ENCODE assay signal across 8 cellular contexts in genomic region chr13:87671031-87671823, GRCh38. TPM values are rescaled to one million over a fixed set of nuclear protein-coding genes. Genes with fewer than 3 reads are reported as not detected.
DNase-seq lines count a peak whose midpoint lies in the region; ATAC-seq, FAIRE-seq and TF ChIP-seq lines count a peak whose summit lies in the region.

Gene SLITRK5, plus strand, starts transcription at chr13:87671371. Its CDS starts 4,018 bp downstream, at chr13:87675389.

- peaks cover 18 to 28% (median 25%) of the 10 kb centered on the region in 3 donors for H3K4me1 Mint-ChIP-seq in T-cell

- BruUV-seq in K562 (replicated peaks; lab: Mats Ljungman, UMichigan), result no TSS peak

- no peaks in the 10 kb centered on the region for H3K9me3 Mint-ChIP-seq in T-cell

- H3K4me1 ChIP-seq in K562 (replicated peaks in 1 of 2; ENCODE audit: control insufficient read depth in 2 of 2, insufficient read depth in 2 of 2, low read length in 2 of 2), result no peaks in the 10 kb centered on the region
- H3K4me1 ChIP-seq in iPS-15b (ENCODE audit: control insufficient read depth, insufficient read depth, low read length), result peaks cover 22% of the 10 kb centered on the region
- peaks cover 3 to 13% of the 10 kb centered on the region in 2 donors for H3K4me1 ChIP-seq in gastrocnemius medialis

- no peaks in the 10 kb centered on the region for H3K36me3 Mint-ChIP-seq in T-cell

- H3K9me3 ChIP-seq in K562 (replicated peaks; ENCODE audit: control insufficient read depth, insufficient read depth, low read depth, low read length) (no peaks in the 10 kb centered on the region), iPS-15b (ENCODE audit: control insufficient read depth, insufficient read depth, low read length) (no peaks in the 10 kb centered on the region), gastrocnemius medialis (no peaks in the 10 kb centered on the region)

- POLR2A ChIA-PET in HEK293T (lab: Yijun Ruan, JAX), result interaction anchor here (1.0 to 1.6 kb wide), 5 partner anchors 10 to 227 kb away, joined by 3 to 5 read pairs (median 3); no protein-coding TSS in a partner anchor
- POLR2A ChIA-PET in T-cell (lab: Charles Lee), result no interaction called here
- POLR2A ChIA-PET in K562 (lab: Yijun Ruan, JAX), result no interaction called here

- TF ChIP-seq POLR2A in K562 (conservative IDR thresholded peaks at IDR 0.05), result no peak
- TF ChIP-seq POLR2A in gastrocnemius medialis (IDR thresholded peaks at IDR 0.05), result no peak

- no peaks in the 10 kb centered on the region for H3K27me3 ChIP-seq in K562 (ENCODE audit: control insufficient read depth in 2 of 2, insufficient read depth in 2 of 2, low read length in 2 of 2)
- H3K27me3 ChIP-seq in iPS-15b (ENCODE audit: control insufficient read depth, insufficient read depth, low read length), result peaks cover 31% of the 10 kb centered on the region
- H3K27me3 ChIP-seq in gastrocnemius medialis, result peaks cover 36 to 54% (median 53%) of the 10 kb centered on the region in 3 donors

- H3K27ac ChIP-seq in K562 (ENCODE audit: extremely low read depth, low read depth, low read length) (no peak within 1 kb of the TSS), gastrocnemius medialis (no peak within 1 kb of the TSS)

- ATAC-seq in T-cell (replicated peaks in 1 of 4) (peak; percentile 83 to 92 (median 90)), K562 (peak; percentile 61; the same call in 2 of the 3 replicates), gastrocnemius medialis (peak; percentile 65 to 72)

- TF ChIP-seq EP300 in K562 (IDR thresholded peaks at IDR 0.05; ENCODE audit: low read length), result no peak

- intact Hi-C loops in K562 (cut with micrococcal nuclease) (no loop called here), gastrocnemius medialis (cut with DNase I; ENCODE audit: low total_unique reads) (no loop called here)

- peaks cover 34 to 36% of the 10 kb centered on the region in 2 donors for H3K27me3 Mint-ChIP-seq in T-cell

- no peaks in the 10 kb centered on the region for H3K79me2 ChIP-seq in K562 (ENCODE audit: control insufficient read depth, insufficient read depth, low read length)

- H3K4me2 ChIP-seq in K562 (ENCODE audit: insufficient read depth, low read length), result no peak within 1 kb of the TSS

- TF ChIP-seq CTCF in GM12864 (IDR thresholded peaks at IDR 0.05; ENCODE audit: low read depth, low read length, missing control alignments) (peak; percentile 54), K562 (IDR thresholded peaks at IDR 0.05 in 2 of 3, conservative IDR thresholded peaks at IDR 0.05 in 1 of 3; ENCODE audit: insufficient read depth in 2 of 3, low read depth in 1 of 3, low read length in 3 of 3) (no peak; a peak in 1 of 6 replicates), gastrocnemius medialis (IDR thresholded peaks at IDR 0.05 in 4 of 5, conservative IDR thresholded peaks at IDR 0.05 in 1 of 5) (peak in 4 of 5 experiments; percentile 15 to 67 (median 48))

- H4K20me1 ChIP-seq in K562 (replicated peaks; ENCODE audit: control insufficient read depth, insufficient read depth, low read length), result no peaks in the 10 kb centered on the region

- FAIRE-seq in K562 (lab: Jason Lieb, UNC), result no peak

- H3K4me3 ChIP-seq in GM12864 (ENCODE audit: low read depth, low read length) (no peak within 1 kb of the TSS), K562 (no peak within 1 kb of the TSS), iPS-15b (ENCODE audit: low read depth, low read length) (peak within 1 kb of the TSS; percentile 64), gastrocnemius medialis (peak within 1 kb of the TSS; percentile 49 to 59 (median 52))

- peak within 1 kb of the TSS in 1 of 2 donors; percentile 34 for H3K27ac Mint-ChIP-seq in T-cell

- H3K9ac ChIP-seq in K562 (ENCODE audit: insufficient read depth in 1 of 2, low read depth in 2 of 2, low read length in 2 of 2) (no peak within 1 kb of the TSS), iPS-15b (ENCODE audit: low read depth, low read length) (no peak within 1 kb of the TSS)

- H2AFZ ChIP-seq in K562 (ENCODE audit: low read depth, low read length), result no peak within 1 kb of the TSS

- H3K36me3 ChIP-seq in K562 (ENCODE audit: control insufficient read depth, insufficient read depth, low read length) (no peaks in the 10 kb centered on the region), iPS-15b (ENCODE audit: control insufficient read depth, insufficient read depth, low read length) (no peaks in the 10 kb centered on the region), gastrocnemius medialis (no peaks in the 10 kb centered on the region)

- in situ Hi-C loops in K562 (cut with MboI), result no loop called here
- in situ Hi-C loops in gastrocnemius medialis (cut with MboI; ENCODE audit: low sequenced_read_pairs in 4 of 4), result no loop called here

- TF ChIP-seq RAD21 in K562 (CRISPR knock-in tag; conservative IDR thresholded peaks at IDR 0.05 in 1 of 2, IDR thresholded peaks at IDR 0.05 in 1 of 2), result no peak

- peak within 1 kb of the TSS; percentile 71 to 80 (median 74) for H3K4me3 Mint-ChIP-seq in T-cell

- CTCF ChIA-PET in HEK293T (lab: Yijun Ruan, JAX), result interaction anchor here (0.7 to 1.5 kb wide), 5 partner anchors 9 to 801 kb away, joined by 3 to 6 read pairs (median 3); no protein-coding TSS in a partner anchor
- CTCF ChIA-PET in T-cell (lab: Charles Lee), result interaction anchor here in 1 of 2 donors (0.5 to 0.6 kb wide), 2 partner anchors 37 to 818 kb away, joined by 3 to 4 read pairs; no protein-coding TSS in a partner anchor
- CTCF ChIA-PET in K562 (lab: Yijun Ruan, JAX; ENCODE audit: low intra/inter-chr PET ratio), result no interaction called here

- DNase-seq in GM12864 (ENCODE audit: low read depth), result no peak
- DNase-seq in HEK293T (ENCODE audit: extremely low spot score), result peak; percentile 91
- DNase-seq in MV-4-11 (lab: John Stamatoyannopoulos, UW), result peak; percentile 63
- peak in 27 of 34 experiments; percentile 19 to 63 (median 34) for DNase-seq in T-cell
- DNase-seq in K562 (ENCODE audit: extremely low read depth in 1 of 4, low spot score in 3 of 4), result peak in 2 of 4 experiments; percentile 4 to 10
- DNase-seq in gastrocnemius medialis, result peak; percentile 30 to 47
- no peak for DNase-seq in DMS79 (lab: John Stamatoyannopoulos, UW)

- H3K9me1 ChIP-seq in K562 (ENCODE audit: control insufficient read depth, insufficient read depth, low read length), result no peaks in the 10 kb centered on the region

- WGBS in K562 (ENCODE audit: insufficient coverage, low coverage, missing lambda C conversion rate), result 2% methylated on average over 17 of the region's 51 CpGs

TF ChIP-seq in HEK293T, 16 proteins besides CTCF, POLR2A, EP300 and RAD21:
- TF ChIP-seq SP1 (IDR thresholded peaks at IDR 0.05), result no peak
- peak; percentile 84 for TF ChIP-seq CTBP1 (IDR thresholded peaks at IDR 0.05; ENCODE audit: borderline replicate concordance)
- TF ChIP-seq ELF4 (IDR thresholded peaks at IDR 0.05), result peak; percentile 8; the same call in 1 of the 2 replicates
- peak; percentile 78 for TF ChIP-seq L3MBTL2 (conservative IDR thresholded peaks at IDR 0.05)
- peak; percentile 85 for TF ChIP-seq PKNOX1 (IDR thresholded peaks at IDR 0.05)
TF ChIP-seq in HEK293T: peak in this region for 4.

TF ChIP-seq in K562, 482 proteins besides CTCF, POLR2A, EP300 and RAD21:
- TF ChIP-seq MEF2A (IDR thresholded peaks at IDR 0.05; ENCODE audit: control insufficient read depth, low read depth, low read length), result no peak
- TF ChIP-seq TBL1XR1 (IDR thresholded peaks at IDR 0.05; ENCODE audit: low read length in 2 of 2), result no peak
- TF ChIP-seq PTTG1 (tag; IDR thresholded peaks at IDR 0.05; ENCODE audit: low read depth), result no peak
- TF ChIP-seq, protein P1, sequence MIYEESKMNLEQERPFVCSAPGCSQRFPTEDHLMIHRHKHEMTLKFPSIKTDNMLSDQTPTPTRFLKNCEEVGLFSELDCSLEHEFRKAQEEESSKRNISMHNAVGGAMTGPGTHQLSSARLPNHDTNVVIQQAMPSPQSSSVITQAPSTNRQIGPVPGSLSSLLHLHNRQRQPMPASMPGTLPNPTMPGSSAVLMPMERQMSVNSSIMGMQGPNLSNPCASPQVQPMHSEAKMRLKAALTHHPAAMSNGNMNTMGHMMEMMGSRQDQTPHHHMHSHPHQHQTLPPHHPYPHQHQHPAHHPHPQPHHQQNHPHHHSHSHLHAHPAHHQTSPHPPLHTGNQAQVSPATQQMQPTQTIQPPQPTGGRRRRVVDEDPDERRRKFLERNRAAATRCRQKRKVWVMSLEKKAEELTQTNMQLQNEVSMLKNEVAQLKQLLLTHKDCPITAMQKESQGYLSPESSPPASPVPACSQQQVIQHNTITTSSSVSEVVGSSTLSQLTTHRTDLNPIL (CRISPR knock-in tag; IDR thresholded peaks at IDR 0.05), result no peak
- no peak for TF ChIP-seq ZNF121 (CRISPR knock-in tag; conservative IDR thresholded peaks at IDR 0.05)
- TF ChIP-seq, protein P2, sequence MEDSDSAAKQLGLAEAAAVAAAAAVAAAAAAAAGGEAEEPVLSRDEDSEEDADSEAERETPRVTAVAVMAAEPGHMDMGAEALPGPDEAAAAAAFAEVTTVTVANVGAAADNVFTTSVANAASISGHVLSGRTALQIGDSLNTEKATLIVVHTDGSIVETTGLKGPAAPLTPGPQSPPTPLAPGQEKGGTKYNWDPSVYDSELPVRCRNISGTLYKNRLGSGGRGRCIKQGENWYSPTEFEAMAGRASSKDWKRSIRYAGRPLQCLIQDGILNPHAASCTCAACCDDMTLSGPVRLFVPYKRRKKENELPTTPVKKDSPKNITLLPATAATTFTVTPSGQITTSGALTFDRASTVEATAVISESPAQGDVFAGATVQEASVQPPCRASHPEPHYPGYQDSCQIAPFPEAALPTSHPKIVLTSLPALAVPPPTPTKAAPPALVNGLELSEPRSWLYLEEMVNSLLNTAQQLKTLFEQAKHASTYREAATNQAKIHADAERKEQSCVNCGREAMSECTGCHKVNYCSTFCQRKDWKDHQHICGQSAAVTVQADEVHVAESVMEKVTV (CRISPR knock-in tag; IDR thresholded peaks at IDR 0.05), result no peak

RNA-seq across cellular contexts. Expression of gene SLITRK5, which starts in this region (rescaled TPM):
- total RNA-seq in T-cell, result under 1 TPM; 0.03 to 0.16 (median 0.14) TPM
- total RNA-seq in K562 (2011; cell fraction: chromatin; rRNA removed; ENCODE audit: low replicate concordance), result not detected in 2 replicates
- not detected in 2 replicates for total RNA-seq in K562 (2011; cell fraction: nucleolus; rRNA removed)
- not detected in 2 replicates for total RNA-seq in K562 (2011; cell fraction: nucleoplasm; rRNA removed)
- not detected in 2 replicates for total RNA-seq in K562 (2014; rRNA removed)
- total RNA-seq in K562 (2014; rRNA removed; fragmentation: Illumina TruSeq; extraction: Trizol), result not detected in 2 replicates
- not detected in 2 replicates for total RNA-seq in K562 (2015; rRNA removed; fragmentation: Illumina TruSeq; extraction: Trizol)
- not detected in 2 replicates for total RNA-seq in K562 (2021)
- not detected in 2 replicates for polyA plus RNA-seq in K562 (2011; rRNA removed)
- polyA plus RNA-seq in K562 (2011; cell fraction: cytosol; rRNA removed), result not detected in 2 replicates
- polyA plus RNA-seq in K562 (2011; cell fraction: nucleus; rRNA removed), result not detected in 2 replicates
- under 0.01 TPM in 1 of 2 replicates, not detected in the other for polyA plus RNA-seq in K562 (2012)
- polyA plus RNA-seq in K562 (2014; fragmentation: Illumina TruSeq; extraction: Trizol), result not detected in 2 replicates
- polyA plus RNA-seq in K562 (2014; fragmentation: Nextera tagmentation; extraction: Ambion mirVana), result under 1 TPM in 1 of 2 experiments, not detected in 1; under 0.01 TPM
- polyA plus RNA-seq in K562 (2014; rRNA removed), result not detected in 2 replicates
- polyA minus RNA-seq in K562 (2011; rRNA and poly(A)+ RNA removed), result not detected in 2 replicates
- polyA minus RNA-seq in K562 (2011; cell fraction: cytosol; rRNA and poly(A)+ RNA removed), result not detected in 2 replicates
- polyA minus RNA-seq in K562 (2011; cell fraction: nucleus; rRNA and poly(A)+ RNA removed), result not detected in 2 replicates
- total RNA-seq in gastrocnemius medialis, result under 1 TPM in 2 of 4 donors, not detected in 2; under 0.01 TPM

Comparison
In these comparisons a context has a peak if more than half of its experiments do, and no peak if none do; other contexts are left out.
1. Peak in DNase-seq and ATAC-seq in T-cell; RNA of the gene not detected or under 1 TPM.
2. Peak in ATAC-seq in K562; RNA of the gene not detected or under 1 TPM.
3. Peak in DNase-seq, ATAC-seq and H3K4me3 ChIP-seq in gastrocnemius medialis; RNA of the gene not detected or under 1 TPM.
4. DNase-seq: peak in HEK293T (single experiment) and MV-4-11 (single experiment); none in GM12864 (single experiment) and DMS79 (single experiment).
5. CTCF ChIP-seq: peak in GM12864 (single experiment) and gastrocnemius medialis (4 of 5); none in K562 (0 of 3).
6. Peak in every context shown above with its lines, with median percentiles within 50 percentile points of each other: ATAC-seq.